ENCODE assay signal across 10 cellular contexts in genomic region chr11:121652982-121653381, GRCh38.
A peak's percentile ranks its signal among the peaks of the same experiment; 100 is the strongest.
DNase-seq lines count a peak whose midpoint lies in the region; ATAC-seq and FAIRE-seq lines count a peak whose summit lies in the region.
"Had no signal": no experiment of that assay in that cellular context is flagged by ENCODE, and none has a peak within 500 bp of the region (broad histone marks: within the 10 kb centered on the region; RNA-seq: fewer than 3 reads in every experiment).

No MANE protein-coding gene starts in this region.

- H3K27me3 ChIP-seq in neuronal stem cell (ENCODE audit: control insufficient read depth in 3 of 3, insufficient read depth in 3 of 3, low read depth in 1 of 3, low read length in 3 of 3) = peaks cover 0 to 30% (median 0%) of the 10 kb centered on the region in 3 experiments

- WGBS in neuronal stem cell (ENCODE audit: extremely low coverage in 2 of 2, insufficient read length in 2 of 2, insufficient replicate concordance in 1 of 2), 2 donors = no CpG with 5 or more reads among the region's 3 CpGs

- H3K79me1 ChIP-seq in neuronal stem cell (ENCODE audit: low read depth, low read length) = peaks cover 2% of the 10 kb centered on the region

- H3K4me1 ChIP-seq in neuronal stem cell (ENCODE audit: control insufficient read depth in 2 of 2, insufficient read depth in 1 of 2, low read depth in 1 of 2, low read length in 2 of 2) = peaks cover 11 to 19% of the 10 kb centered on the region in 2 donors

- ATAC-seq in GM19395 (IDR thresholded peaks at IDR 0.05; ENCODE audit: unreplicated experiment) = no peak

- peak; percentile 52 for DNase-seq in ELR (ENCODE audit: low read depth)
- peak; percentile 74 for DNase-seq in NCI-H1092 treated with DMSO at 0.1 percent for 48 hours (lab: John Stamatoyannopoulos, UW)
- peak; percentile 53 for DNase-seq in ecto neural progenitor cell (ENCODE audit: low spot score)
- no peak for DNase-seq in neuronal stem cell (ENCODE audit: low spot score)
- no peak for DNase-seq in NCI-H146 (lab: John Stamatoyannopoulos, UW)
- no peak for DNase-seq in stimulated activated CD4-positive, alpha-beta T cell treated with anti-CD3 and anti-CD28 coated beads, Interleukin-2, amount 100 ng/mL, for 24 hours
- no peak for DNase-seq in GM19239 (ENCODE audit: insufficient read length, low spot score)
- DNase-seq: activated gamma-delta T cell, NCI-H2029 had no signal

- H4K91ac ChIP-seq in neuronal stem cell (ENCODE audit: low read depth, low read length, poor library complexity) = no peak overlapping the region

- no peak overlapping the region for H3K27ac ChIP-seq in neuronal stem cell (replicated peaks; ENCODE audit: low read length)

- H2BK12ac ChIP-seq in neuronal stem cell (ENCODE audit: low read length) = no peak overlapping the region

- H2BK120ac ChIP-seq in neuronal stem cell (ENCODE audit: low read depth, low read length) = no peak overlapping the region

- no peak overlapping the region for H3K23ac ChIP-seq in neuronal stem cell (ENCODE audit: low read depth, low read length, poor library complexity)

- H3K9me3 ChIP-seq in neuronal stem cell (replicated peaks in 1 of 2; ENCODE audit: control insufficient read depth in 2 of 2, insufficient read depth in 1 of 2, low read depth in 1 of 2, low read length in 2 of 2) = peaks cover 0 to 8% of the 10 kb centered on the region in 2 donors

- no peak overlapping the region for H3K14ac ChIP-seq in neuronal stem cell (ENCODE audit: low read length)

- no peak overlapping the region for H3K18ac ChIP-seq in neuronal stem cell (ENCODE audit: low read length)

- H3K4me3 ChIP-seq in neuronal stem cell (ENCODE audit: low read length in 2 of 2) = no peak overlapping the region

- no peak overlapping the region for H2BK15ac ChIP-seq in neuronal stem cell (ENCODE audit: low read length)

- peak overlapping the region; percentile 27 for H2AFZ ChIP-seq in neuronal stem cell (ENCODE audit: low read length)

- no peak overlapping the region for H3K9ac ChIP-seq in neuronal stem cell (ENCODE audit: low read depth, low read length, poor library complexity)

- no peak for FAIRE-seq in GM19239 (lab: Jason Lieb, UNC)

- no peak overlapping the region for H3K4ac ChIP-seq in neuronal stem cell (ENCODE audit: low read length)

- no peaks in the 10 kb centered on the region for H3K36me3 ChIP-seq in neuronal stem cell (replicated peaks in 1 of 2; ENCODE audit: control insufficient read depth in 2 of 2, insufficient read depth in 2 of 2, low read length in 2 of 2)

- no peak overlapping the region for H3K4me2 ChIP-seq in neuronal stem cell (ENCODE audit: insufficient read depth, low read length, poor library complexity, severe bottlenecking)

- H4K8ac ChIP-seq in neuronal stem cell (ENCODE audit: low read depth, low read length) = no peak overlapping the region

- no peak overlapping the region for H2AK5ac ChIP-seq in neuronal stem cell (ENCODE audit: low read depth, low read length)

- H2BK5ac ChIP-seq in neuronal stem cell (ENCODE audit: low read length) = no peak overlapping the region

Comparison
In these comparisons a context has a peak if more than half of its experiments do, and no peak if none do; other contexts are left out.
1. DNase-seq: peak in ELR (single experiment), NCI-H1092 treated with DMSO at 0.1 percent for 48 hours (single experiment) and ecto neural progenitor cell (single experiment); none in neuronal stem cell (single experiment), NCI-H146 (single experiment), stimulated activated CD4-positive, alpha-beta T cell treated with anti-CD3 and anti-CD28 coated beads, Interleukin-2, amount 100 ng/mL, for 24 hours (0 of 2) and GM19239 (single experiment).